ENCODE assay signal across 8 cellular contexts in genomic region chr12:67268896-67269631, GRCh38. TPM values are rescaled to one million over a fixed set of nuclear protein-coding genes. Genes with fewer than 3 reads are reported as not detected.
DNase-seq lines count a peak whose midpoint lies in the region; ATAC-seq, FAIRE-seq and TF ChIP-seq lines count a peak whose summit lies in the region.

CAND1 (plus strand) TSS chr12:67269358; CDS start chr12:67269718, 360 bp downstream.

- no peaks in the 10 kb centered on the region for H3K9me3 ChIP-seq in cardiac muscle cell (ENCODE audit: low read depth)
- H3K9me3 ChIP-seq in trophoblast cell (ENCODE audit: insufficient read depth, low read depth, low read length): no peaks in the 10 kb centered on the region
- no peaks in the 10 kb centered on the region for H3K9me3 ChIP-seq in transverse colon

- H3K9ac ChIP-seq in trophoblast cell (ENCODE audit: low read length): peak within 1 kb of the TSS; percentile 94

- peaks cover 20% of the 10 kb centered on the region for H3K79me2 ChIP-seq in trophoblast cell (ENCODE audit: control insufficient read depth, insufficient read depth, low read length, poor library complexity)

- peak; percentile 12 for TF ChIP-seq CTCF in cardiac muscle cell (IDR thresholded peaks at IDR 0.05; ENCODE audit: low read depth, low read length)
- no peak for TF ChIP-seq CTCF in transverse colon (IDR thresholded peaks at IDR 0.05)

- peak within 1 kb of the TSS; percentile 98 for H4K8ac ChIP-seq in trophoblast cell (ENCODE audit: low read depth, low read length)

- H2AK5ac ChIP-seq in trophoblast cell (ENCODE audit: low read length): peak within 1 kb of the TSS; percentile 71

- TF ChIP-seq POLR2A in GM12891 (IDR thresholded peaks at IDR 0.05; ENCODE audit: low read depth, low read length) (peak; percentile 52; the same call in 1 of the 2 replicates), transverse colon (IDR thresholded peaks at IDR 0.05) (peak; percentile 86)

- H3K36me3 ChIP-seq in cardiac muscle cell (peaks cover 3% of the 10 kb centered on the region), trophoblast cell (ENCODE audit: control insufficient read depth in 1 of 2, insufficient read depth in 2 of 2, low read length in 2 of 2) (peaks cover 0 to 2% of the 10 kb centered on the region in 2 experiments), transverse colon (no peaks in the 10 kb centered on the region)

- no peak within 1 kb of the TSS for H3K23ac ChIP-seq in trophoblast cell (ENCODE audit: low read length)

- H3K18ac ChIP-seq in trophoblast cell (ENCODE audit: low read length): peak within 1 kb of the TSS; percentile 100

- peaks cover 14% of the 10 kb centered on the region for H3K79me1 ChIP-seq in trophoblast cell (ENCODE audit: low read length)

- peak within 1 kb of the TSS; percentile 100 for H2BK120ac ChIP-seq in trophoblast cell (ENCODE audit: insufficient read depth, low read length, poor library complexity)

- H3K14ac ChIP-seq in trophoblast cell (ENCODE audit: low read length): peak within 1 kb of the TSS; percentile 100

- intact Hi-C loops in transverse colon (cut with DNase I; ENCODE audit: low total_unique reads): no loop called here

- H3K4ac ChIP-seq in trophoblast cell (ENCODE audit: low read depth, low read length): peak within 1 kb of the TSS; percentile 98

- peak within 1 kb of the TSS; percentile 90 for H3K4me2 ChIP-seq in trophoblast cell (ENCODE audit: low read length)

- peak within 1 kb of the TSS; percentile 97 for H2AFZ ChIP-seq in trophoblast cell (ENCODE audit: insufficient read depth, low read length, poor library complexity)

- no peak for FAIRE-seq in GM12891 (lab: Jason Lieb, UNC)

- TF ChIP-seq EP300 in transverse colon (IDR thresholded peaks at IDR 0.05; ENCODE audit: low read depth): no peak

- in situ Hi-C loops in transverse colon (cut with MboI; ENCODE audit: low pct_ligation_motif_present in 1 of 4, low pct_unique_long_range_greater_than_20kb in 1 of 4, low sequenced_read_pairs in 3 of 4): no loop called here

- H3K27me3 ChIP-seq in cardiac muscle cell (no peaks in the 10 kb centered on the region), trophoblast cell (ENCODE audit: insufficient read depth, low read length) (no peaks in the 10 kb centered on the region), transverse colon (no peaks in the 10 kb centered on the region)

- peak within 1 kb of the TSS; percentile 99 for H4K12ac ChIP-seq in trophoblast cell (ENCODE audit: low read depth, low read length)

- H4K91ac ChIP-seq in trophoblast cell (ENCODE audit: low read depth, low read length): peak within 1 kb of the TSS; percentile 98

- H3K27ac ChIP-seq in adipose tissue (ENCODE audit: low read depth, low read length) (peak within 1 kb of the TSS; percentile 70), cardiac muscle cell (peak within 1 kb of the TSS; percentile 99), trophoblast cell (ENCODE audit: low read depth, low read length) (peak within 1 kb of the TSS; percentile 100), transverse colon (peak within 1 kb of the TSS; percentile 96 to 99 (median 98))

- 0 to 1% (median 0%) methylated on average over 59 to 61 of the region's 61 CpGs for WGBS in adipose tissue, 3 donors
- no CpG with 5 or more reads among the region's 61 CpGs for WGBS in trophoblast cell (ENCODE audit: extremely low coverage, insufficient coverage, insufficient read length)
- WGBS in transverse colon (ENCODE audit: low coverage in 1 of 2), 2 donors: 0% methylated on average over 5 to 38 of the region's 61 CpGs

- DNase-seq in GM12891 (ENCODE audit: insufficient read length, low spot score) (peak; percentile 69), NCI-H1436 (lab: John Stamatoyannopoulos, UW) (peak; percentile 99), T follicular helper cell (ENCODE audit: low read depth) (peak; percentile 95), cardiac muscle cell (ENCODE audit: low read depth in 1 of 2, low spot score in 1 of 2) (peak; percentile 98 to 99), trophoblast cell (peak; percentile 98 to 100), transverse colon (peak; percentile 97)

- H3K4me3 ChIP-seq in cardiac muscle cell (peak within 1 kb of the TSS; percentile 85), trophoblast cell (ENCODE audit: low read depth, low read length) (peak within 1 kb of the TSS; percentile 92), transverse colon (peak within 1 kb of the TSS; percentile 80 to 95 (median 86))

- no peak within 1 kb of the TSS for H2BK12ac ChIP-seq in trophoblast cell (ENCODE audit: low read length)

- H2BK5ac ChIP-seq in trophoblast cell (ENCODE audit: low read depth, low read length, poor library complexity): peak within 1 kb of the TSS; percentile 98

- H3K4me1 ChIP-seq in cardiac muscle cell (ENCODE audit: low read depth) (peaks cover 18% of the 10 kb centered on the region), trophoblast cell (ENCODE audit: control insufficient read depth in 1 of 2, insufficient read depth in 2 of 2, low read length in 2 of 2) (peaks cover 0 to 2% of the 10 kb centered on the region in 2 experiments), transverse colon (peaks cover 11 to 49% (median 29%) of the 10 kb centered on the region in 4 donors)

- peak; percentile 78 for ATAC-seq in HG02840 (IDR thresholded peaks at IDR 0.05; ENCODE audit: low FRiP score, unreplicated experiment)

TF ChIP-seq in GM12891, 5 proteins besides CTCF, POLR2A, EP300 and RAD21:
- TF ChIP-seq POLR2AphosphoS5 (IDR thresholded peaks at IDR 0.05; ENCODE audit: low read depth, low read length) (peak; percentile 65; the same call in 1 of the 2 replicates), TAF1 (IDR thresholded peaks at IDR 0.05; ENCODE audit: low read depth, low read length) (peak; percentile 53; the same call in 1 of the 2 replicates), SPI1 (IDR thresholded peaks at IDR 0.05; ENCODE audit: low read depth, low read length) (no peak)

RNA-seq across cellular contexts. Expression of gene CAND1, which starts in this region (rescaled TPM):
- 54.5 TPM for polyA plus RNA-seq in GM12891 (2012; ENCODE audit: low read depth, missing spikeins)
- 10 to 100 TPM; 16.2 to 27.9 (median 26.6) TPM for polyA plus RNA-seq in adipose tissue
- total RNA-seq in cardiac muscle cell: 168 and 176 TPM in 2 replicates
- 125 and 183 TPM in 2 replicates for polyA plus RNA-seq in cardiac muscle cell
- polyA plus RNA-seq in trophoblast cell (2013): 85.1 and 87.6 TPM in 2 replicates
- total RNA-seq in transverse colon: 10 to 100 TPM; 58.4 to 99.2 (median 83.0) TPM

Comparison
In these comparisons a context has a peak if more than half of its experiments do, and no peak if none do; other contexts are left out.
1. Peak in every context shown above with its lines: DNase-seq, ATAC-seq, H3K4me3 ChIP-seq and H3K27ac ChIP-seq.